ENCODE assay signal across 20 cellular contexts in genomic region chr20:49560646-49561045, GRCh38. TPM values are rescaled to one million over a fixed set of nuclear protein-coding genes. Genes with fewer than 3 reads are reported as not detected.
A peak's percentile ranks its signal among the peaks of the same experiment; 100 is the strongest.
DNase-seq lines count a peak whose midpoint lies in the region; ATAC-seq, FAIRE-seq and TF ChIP-seq lines count a peak whose summit lies in the region.
"Had no signal": no experiment of that assay in that cellular context is flagged by ENCODE, and none has a peak within 500 bp of the region (broad histone marks: within the 10 kb centered on the region; RNA-seq: fewer than 3 reads in every experiment).

No MANE protein-coding gene starts in this region.

- DNase-seq in Calu3 (no peak), HTR-8/SVneo (ENCODE audit: insufficient read length, low spot score) (no peak), esophagus muscularis mucosa (ENCODE audit: extremely low spot score) (no peak), upper lobe of left lung (no peak), HT-29 (ENCODE audit: low spot score) (no peak)
- DNase-seq in central memory CD4-positive, alpha-beta T cell, result no peak
- DNase-seq: foreskin melanocyte, Karpas-422, NCI-H1105, NCI-H2107, NCI-H524, psoas muscle, testis had no signal

- ATAC-seq in GM19328 (IDR thresholded peaks at IDR 0.05; ENCODE audit: unreplicated experiment) (no peak), upper lobe of left lung (ENCODE audit: low FRiP score in 2 of 2) (no peak)
- ATAC-seq: psoas muscle had no signal

- peaks cover 6% of the 10 kb centered on the region for H3K36me3 Mint-ChIP-seq in Calu3 (ENCODE audit: insufficient read depth, unreplicated experiment)
- H3K36me3 Mint-ChIP-seq: activated naive CD4-positive, alpha-beta T cell treated with anti-CD3 and anti-CD28 coated beads, Interleukin-2, amount 50 U/mL, for 24 hours had no signal

- peaks cover 31% of the 10 kb centered on the region for H3K4me1 Mint-ChIP-seq in Calu3 (ENCODE audit: low read depth, unreplicated experiment)
- H3K4me1 Mint-ChIP-seq: activated naive CD4-positive, alpha-beta T cell treated with anti-CD3 and anti-CD28 coated beads, Interleukin-2, amount 50 U/mL, for 24 hours had no signal

- no peak overlapping the region for H3K4me3 ChIP-seq in esophagus muscularis mucosa
- no peak overlapping the region for H3K4me3 ChIP-seq in rectal smooth muscle tissue (ENCODE audit: low read length)
- H3K4me3 ChIP-seq in upper lobe of left lung, result no peak overlapping the region
- H3K4me3 ChIP-seq: psoas muscle, testis had no signal

- no peaks in the 10 kb centered on the region for H3K27me3 ChIP-seq in esophagus muscularis mucosa
- H3K27me3 ChIP-seq in rectal smooth muscle tissue (ENCODE audit: control insufficient read depth, insufficient read depth, low read length), result peaks cover 1% of the 10 kb centered on the region
- H3K27me3 ChIP-seq in upper lobe of left lung, result peaks cover 0 to 2% (median 0%) of the 10 kb centered on the region in 4 donors
- H3K27me3 ChIP-seq: testis had no signal

- peak overlapping the region; percentile 5 for H3K27ac Mint-ChIP-seq in Calu3 (ENCODE audit: unreplicated experiment)
- H3K27ac Mint-ChIP-seq: activated naive CD4-positive, alpha-beta T cell treated with anti-CD3 and anti-CD28 coated beads, Interleukin-2, amount 50 U/mL, for 24 hours; brain; dendritic cell treated with granulocyte-macrophage colony-stimulating factor and Interleukin-4, amounts not matched to agents 40 ng/mL and 50 ng/mL, for 4 days had no signal

- H3K36me3 ChIP-seq in esophagus muscularis mucosa (no peaks in the 10 kb centered on the region), rectal smooth muscle tissue (ENCODE audit: control insufficient read depth, insufficient read depth, low read length) (no peaks in the 10 kb centered on the region), upper lobe of left lung (no peaks in the 10 kb centered on the region)

- TF ChIP-seq EP300 in esophagus muscularis mucosa (IDR thresholded peaks at IDR 0.05) (no peak), upper lobe of left lung (IDR thresholded peaks at IDR 0.05) (no peak)

- peak overlapping the region; percentile 79 to 89 (median 86) for H3K27ac ChIP-seq in esophagus muscularis mucosa (replicated peaks in 1 of 4)
- peak overlapping the region; percentile 86 for H3K27ac ChIP-seq in rectal smooth muscle tissue (ENCODE audit: low read depth, low read length)
- no peak overlapping the region for H3K27ac ChIP-seq in upper lobe of left lung
- H3K27ac ChIP-seq: psoas muscle, RWPE1 had no signal

- 83% methylated on average over 11 of the region's 11 CpGs for WGBS in esophagus muscularis mucosa
- 84 to 89% methylated on average over 11 of the region's 11 CpGs for WGBS in upper lobe of left lung, 2 donors

- peak; percentile 23 for FAIRE-seq in HTR-8/SVneo (lab: Jason Lieb, UNC)

- H3K9me3 Mint-ChIP-seq in Calu3 (ENCODE audit: low read depth, unreplicated experiment), result no peaks in the 10 kb centered on the region
- H3K9me3 Mint-ChIP-seq: activated naive CD4-positive, alpha-beta T cell treated with anti-CD3 and anti-CD28 coated beads, Interleukin-2, amount 50 U/mL, for 24 hours; dendritic cell treated with granulocyte-macrophage colony-stimulating factor and Interleukin-4, amounts not matched to agents 40 ng/mL and 50 ng/mL, for 4 days had no signal

- H3K9ac ChIP-seq in rectal smooth muscle tissue (ENCODE audit: low read length), result no peak overlapping the region

- H3K27me3 Mint-ChIP-seq in Calu3 (ENCODE audit: unreplicated experiment), result no peaks in the 10 kb centered on the region
- H3K27me3 Mint-ChIP-seq: brain had no signal

- no TSS peak for BruUV-seq in Calu3 (replicated peaks; lab: Mats Ljungman, UMichigan)

- TF ChIP-seq CTCF in Calu3 (IDR thresholded peaks at IDR 0.05; ENCODE audit: unreplicated experiment) (no peak), esophagus muscularis mucosa (IDR thresholded peaks at IDR 0.05) (no peak), upper lobe of left lung (IDR thresholded peaks at IDR 0.05) (no peak)

- CTCF ChIA-PET in Calu3 (lab: Charles Lee), result interaction anchor here (1.6 kb wide), 1 partner anchor 23 kb away, joined by 5 read pairs; no protein-coding TSS in a partner anchor

- H3K9me3 ChIP-seq in esophagus muscularis mucosa (no peaks in the 10 kb centered on the region), upper lobe of left lung (peaks cover 0 to 5% (median 0%) of the 10 kb centered on the region in 4 donors)
- H3K9me3 ChIP-seq: Caco-2, psoas muscle, testis had no signal

- H3K4me1 ChIP-seq in esophagus muscularis mucosa, result peaks cover 21 to 70% (median 61%) of the 10 kb centered on the region in 4 donors
- H3K4me1 ChIP-seq in rectal smooth muscle tissue (ENCODE audit: control insufficient read depth, insufficient read depth, low read length), result peaks cover 8% of the 10 kb centered on the region
- peaks cover 7 to 14% (median 9%) of the 10 kb centered on the region in 4 donors for H3K4me1 ChIP-seq in upper lobe of left lung

- intact Hi-C loops in Calu3 (cut with micrococcal nuclease; ENCODE audit: unreplicated experiment), result no loop called here
- intact Hi-C loops in esophagus muscularis mucosa (cut with DNase I), result no loop called here

- H3K4me3 Mint-ChIP-seq in Calu3 (ENCODE audit: low read depth, unreplicated experiment), result no peak overlapping the region
- H3K4me3 Mint-ChIP-seq: activated naive CD4-positive, alpha-beta T cell treated with anti-CD3 and anti-CD28 coated beads, Interleukin-2, amount 50 U/mL, for 24 hours; dendritic cell treated with granulocyte-macrophage colony-stimulating factor and Interleukin-4, amounts not matched to agents 40 ng/mL and 50 ng/mL, for 4 days had no signal

- TF ChIP-seq POLR2A in esophagus muscularis mucosa (IDR thresholded peaks at IDR 0.05; ENCODE audit: low read depth) (no peak), upper lobe of left lung (IDR thresholded peaks at IDR 0.05) (no peak)

RNA-seq across cellular contexts. Expression of gene PTGIS, which starts 7.3 kb away (rescaled TPM):
- total RNA-seq in Calu3 (2022) (0.26 and 0.29 TPM in 2 replicates), esophagus muscularis mucosa (100 to 1,000 TPM; 107 to 217 (median 130) TPM), upper lobe of left lung (10 to 100 TPM in 4 of 6 donors, 1 to 10 TPM in 2; 8.2 to 71.4 (median 18.4) TPM)
- total RNA-seq in HT-29 (2014; rRNA removed; shearing (Covaris generic)), result not detected in 2 replicates

Comparison
In these comparisons a context has a peak if more than half of its experiments do, and no peak if none do; other contexts are left out.
1. H3K27ac ChIP-seq: peak in esophagus muscularis mucosa (4 of 4) and rectal smooth muscle tissue (single experiment); none in upper lobe of left lung (0 of 4).